In the genomic region with DNA sequence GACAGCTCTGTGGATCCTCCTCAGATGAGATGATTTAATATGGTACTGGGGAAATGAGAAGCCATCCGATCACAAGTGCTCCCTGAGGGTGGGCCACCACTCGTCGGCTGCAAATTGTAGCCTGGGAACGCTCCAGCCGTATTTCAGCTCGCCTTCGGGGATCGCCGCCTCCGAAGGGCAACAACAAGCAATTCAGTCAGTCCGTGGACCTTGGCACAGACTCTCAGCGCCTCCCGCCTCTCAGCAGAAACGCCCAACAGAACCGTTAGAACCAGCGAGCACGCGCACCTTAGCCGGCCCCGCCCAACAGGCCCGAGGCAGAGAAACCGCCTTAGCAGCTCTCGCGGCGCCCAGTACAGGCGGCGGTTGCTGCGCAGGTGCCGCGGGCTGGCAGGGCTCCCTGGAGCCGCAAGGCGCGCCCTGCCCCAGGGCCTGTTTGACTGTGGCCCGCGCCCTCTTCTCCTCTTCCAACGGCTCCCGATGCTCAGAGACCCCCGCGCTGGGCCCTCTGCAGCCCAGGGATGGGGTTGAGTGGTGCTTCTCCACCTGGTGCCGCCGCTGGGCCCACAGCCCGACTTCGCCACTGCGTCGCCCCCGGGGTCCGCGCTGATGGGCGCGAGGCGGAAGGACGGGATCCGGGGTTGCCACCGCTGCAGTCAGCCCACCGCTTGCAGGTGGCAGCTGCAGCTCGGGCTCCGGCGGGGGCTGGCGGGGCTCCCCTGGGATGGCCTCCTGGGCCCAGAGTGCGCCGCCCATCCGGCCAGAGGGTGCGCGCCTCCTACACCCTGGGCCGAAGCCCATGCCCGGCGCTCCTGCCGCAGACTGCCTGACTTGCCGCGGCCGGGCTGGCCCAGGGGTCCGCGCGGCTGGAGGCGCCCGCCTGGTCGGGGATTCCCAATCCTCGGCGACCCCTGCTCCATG, we compare ENCODE assay signal across 8 cellular contexts.
DNase-seq lines count a peak whose midpoint lies in the region; ATAC-seq, FAIRE-seq and TF ChIP-seq lines count a peak whose summit lies in the region.
"Not testable (repeated sequence)": the region's sequence is repeated elsewhere in the genome, so short reads cannot be mapped to it uniquely, and the experiment has no call there.

No MANE protein-coding gene starts in this region.

- H3K27ac ChIP-seq in pancreas = not testable (repeated sequence)

- DNase-seq in DMS 273 treated with DMSO at 0.1 percent for 48 hours (lab: John Stamatoyannopoulos, UW) (peak; percentile 60), NCI-H526 treated with DMSO at 0.1 percent for 48 hours (lab: John Stamatoyannopoulos, UW) (peak; percentile 80), pancreas (peak; percentile 34 to 79 (median 66))
- peak; percentile 62 for DNase-seq in activated CD8-positive, alpha-beta T cell treated with anti-CD3 and anti-CD28 coated beads, Interleukin-2, amount 10 ng/mL, durations not matched to agents 7 days and 5 days
- DNase-seq in central memory CD8-positive, alpha-beta T cell (ENCODE audit: low spot score in 2 of 2) = not testable (repeated sequence)
- peak; percentile 27 for DNase-seq in stimulated activated naive CD4-positive, alpha-beta T cell treated with Interleukin-2 at 50 U/mL for 16 hours (lab: John Stamatoyannopoulos, UW)

- H3K4me3 ChIP-seq in iPS-15b (ENCODE audit: low read depth, low read length) (peak overlapping the region; percentile 43), pancreas (peak overlapping the region in 3 of 4 donors; percentile 39 to 46 (median 44))

- not testable (repeated sequence) for H3K9me3 ChIP-seq in iPS-15b (ENCODE audit: control insufficient read depth, insufficient read depth, low read length); pancreas

- 1% methylated on average over 57 to 79 of the region's 79 CpGs for WGBS in pancreas, 2 donors

- H3K27me3 Mint-ChIP-seq in activated CD8-positive, alpha-beta T cell treated with anti-CD3 and anti-CD28 coated beads, Interleukin-2, amount 10 ng/mL, durations not matched to agents 7 days and 5 days (ENCODE audit: low read depth) = peaks cover 40% of the 10 kb centered on the region
- peaks cover 45% of the 10 kb centered on the region for H3K27me3 Mint-ChIP-seq in central memory CD8-positive, alpha-beta T cell

- POLR2A ChIA-PET in activated CD8-positive, alpha-beta T cell treated with anti-CD3 and anti-CD28 coated beads, Interleukin-2, amount 10 ng/mL, durations not matched to agents 7 days and 5 days (lab: Charles Lee) = not testable (repeated sequence)

- not testable (repeated sequence) for H3K36me3 ChIP-seq in iPS-15b (ENCODE audit: control insufficient read depth, insufficient read depth, low read length); pancreas

- TF ChIP-seq EP300 in Ishikawa (IDR thresholded peaks at IDR 0.05; ENCODE audit: borderline replicate concordance) = not testable (repeated sequence)

- CTCF ChIA-PET in activated CD8-positive, alpha-beta T cell treated with anti-CD3 and anti-CD28 coated beads, Interleukin-2, amount 10 ng/mL, durations not matched to agents 7 days and 5 days (lab: Charles Lee) = interaction anchor here (1.1 kb wide), 1 partner anchor 22 kb away, joined by 4 read pairs; no protein-coding TSS in a partner anchor

- not testable (repeated sequence) for H3K4me1 ChIP-seq in iPS-15b (ENCODE audit: control insufficient read depth, insufficient read depth, low read length); pancreas

- H3K36me3 Mint-ChIP-seq in activated CD8-positive, alpha-beta T cell treated with anti-CD3 and anti-CD28 coated beads, Interleukin-2, amount 10 ng/mL, durations not matched to agents 7 days and 5 days (ENCODE audit: low read depth); central memory CD8-positive, alpha-beta T cell (ENCODE audit: insufficient read depth): not testable (repeated sequence)

- H3K4me1 Mint-ChIP-seq in activated CD8-positive, alpha-beta T cell treated with anti-CD3 and anti-CD28 coated beads, Interleukin-2, amount 10 ng/mL, durations not matched to agents 7 days and 5 days (ENCODE audit: low read depth) = peaks cover 11% of the 10 kb centered on the region
- H3K4me1 Mint-ChIP-seq in central memory CD8-positive, alpha-beta T cell = not testable (repeated sequence)

- intact Hi-C loops in pancreas (cut with DNase I) = not testable (repeated sequence)

- not testable (repeated sequence) for H3K9ac ChIP-seq in iPS-15b (ENCODE audit: low read depth, low read length)

- TF ChIP-seq CTCF in pancreas (IDR thresholded peaks at IDR 0.05) = not testable (repeated sequence)

- H3K27ac Mint-ChIP-seq in activated CD8-positive, alpha-beta T cell treated with anti-CD3 and anti-CD28 coated beads, Interleukin-2, amount 10 ng/mL, durations not matched to agents 7 days and 5 days = peak overlapping the region; percentile 53
- H3K27ac Mint-ChIP-seq in central memory CD8-positive, alpha-beta T cell (ENCODE audit: low read depth) = not testable (repeated sequence)

- peaks cover 36% of the 10 kb centered on the region for H3K27me3 ChIP-seq in iPS-15b (ENCODE audit: control insufficient read depth, insufficient read depth, low read length)
- not testable (repeated sequence) for H3K27me3 ChIP-seq in pancreas

- H3K9me3 Mint-ChIP-seq in activated CD8-positive, alpha-beta T cell treated with anti-CD3 and anti-CD28 coated beads, Interleukin-2, amount 10 ng/mL, durations not matched to agents 7 days and 5 days (ENCODE audit: insufficient read depth); central memory CD8-positive, alpha-beta T cell: not testable (repeated sequence)

- peak overlapping the region; percentile 62 for H3K4me3 Mint-ChIP-seq in activated CD8-positive, alpha-beta T cell treated with anti-CD3 and anti-CD28 coated beads, Interleukin-2, amount 10 ng/mL, durations not matched to agents 7 days and 5 days
- H3K4me3 Mint-ChIP-seq in central memory CD8-positive, alpha-beta T cell = peak overlapping the region; percentile 58

- ATAC-seq in activated CD8-positive, alpha-beta T cell treated with anti-CD3 and anti-CD28 coated beads, Interleukin-2, amount 10 ng/mL, durations not matched to agents 7 days and 5 days = peak; percentile 81
- ATAC-seq in central memory CD8-positive, alpha-beta T cell (replicated peaks; ENCODE audit: extremely low read depth, poor library complexity, severe bottlenecking) = peak; percentile 70
- peak; percentile 80 to 99 (median 86) for ATAC-seq in pancreas

- not testable (repeated sequence) for TF ChIP-seq RAD21 in Ishikawa (IDR thresholded peaks at IDR 0.05; ENCODE audit: low read depth)

- not testable (repeated sequence) for FAIRE-seq in pancreas (lab: Jason Lieb, UNC)

TF ChIP-seq in Ishikawa, 13 proteins besides CTCF, POLR2A, EP300 and RAD21:
- 0 out of 2 replicates have a peak, but pooled peaks have one; percentile 31 for TF ChIP-seq TAF1 (IDR thresholded peaks at IDR 0.05; ENCODE audit: low read depth)
- TF ChIP-seq MAX (IDR thresholded peaks at IDR 0.05) = peak; percentile 74
